8 cellular contexts compared by ENCODE assay signal in the genomic region with DNA sequence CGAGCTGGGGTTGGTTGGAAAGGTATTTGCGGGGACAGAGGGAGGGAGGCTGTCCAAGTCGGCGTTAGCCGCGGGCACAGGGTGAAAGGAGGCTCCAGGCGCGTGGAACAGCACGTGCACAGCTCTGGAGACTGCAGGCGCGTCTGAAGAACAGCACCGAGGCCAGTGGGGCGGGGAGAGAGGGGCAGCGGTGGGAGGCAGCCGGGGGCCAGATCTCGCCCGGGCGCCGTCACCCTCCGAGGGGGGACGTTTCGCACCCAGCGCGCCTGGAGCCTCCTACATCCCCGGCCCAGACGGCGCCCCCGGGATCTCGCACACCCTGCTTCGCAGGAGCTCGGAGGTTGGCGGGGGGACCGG.
A peak's percentile ranks its signal among the peaks of the same experiment; 100 is the strongest.
DNase-seq lines count a peak whose midpoint lies in the region; ATAC-seq and TF ChIP-seq lines count a peak whose summit lies in the region.

No MANE protein-coding gene starts in this region.

- TF ChIP-seq CTCF in ascending aorta (IDR thresholded peaks at IDR 0.05), result peak in 1 of 3 experiments; percentile 18
- TF ChIP-seq CTCF in mesothelial cell of epicardium (IDR thresholded peaks at IDR 0.05; ENCODE audit: unreplicated experiment), result no peak

- peaks cover 24% of the 10 kb centered on the region for H3K27me3 Mint-ChIP-seq in mesothelial cell of epicardium (ENCODE audit: low read depth)

- H3K4me1 ChIP-seq in BLaER1 treated with 17β-estradiol and CSF1 and Interleukin-3, amounts not matched to agents 10 nM and 100 nM, result peaks cover 64 to 85% (median 83%) of the 10 kb centered on the region in 10 experiments
- H3K4me1 ChIP-seq in ascending aorta, result peaks cover 5 to 10% of the 10 kb centered on the region in 2 donors

- peaks cover 0 to 26% (median 9%) of the 10 kb centered on the region in 11 experiments; a peak in 8 of 22 replicates for H4K20me1 ChIP-seq in BLaER1 treated with 17β-estradiol and CSF1 and Interleukin-3, amounts not matched to agents 10 nM and 100 nM

- H3K9me3 Mint-ChIP-seq in mesothelial cell of epicardium, result no peaks in the 10 kb centered on the region

- H3K4me2 ChIP-seq in BLaER1 treated with 17β-estradiol and CSF1 and Interleukin-3, amounts not matched to agents 10 nM and 100 nM, result peak overlapping the region; percentile 93 to 100 (median 99)

- H3K4me3 Mint-ChIP-seq in mesothelial cell of epicardium, result peak overlapping the region; percentile 93

- DNase-seq in ascending aorta (ENCODE audit: low spot score in 2 of 2) (no peak), mesothelial cell of epicardium (ENCODE audit: low spot score in 2 of 2, unreplicated experiment in 2 of 2) (peak in 1 of 2 experiments; percentile 54), NCI-H82 treated with DMSO at 0.1 percent for 48 hours (lab: John Stamatoyannopoulos, UW; ENCODE audit: unreplicated experiment) (no peak), ureter (ENCODE audit: low spot score) (no peak)

- H3K27me3 ChIP-seq in BLaER1 treated with 17β-estradiol and CSF1 and Interleukin-3, amounts not matched to agents 10 nM and 100 nM, result 0 out of 22 replicates have a peak, but pooled peaks cover 0 to under 1% (median 0%) of the 10 kb centered on the region in 11 experiments
- H3K27me3 ChIP-seq in ascending aorta, result no peaks in the 10 kb centered on the region

- ATAC-seq in HG02759 (IDR thresholded peaks at IDR 0.05; ENCODE audit: unreplicated experiment) (peak; percentile 4), HG03139 (IDR thresholded peaks at IDR 0.05; ENCODE audit: unreplicated experiment) (no peak), HG03045 (IDR thresholded peaks at IDR 0.05; ENCODE audit: unreplicated experiment) (no peak)

- H3K9ac ChIP-seq in BLaER1 treated with 17β-estradiol and CSF1 and Interleukin-3, amounts not matched to agents 10 nM and 100 nM, result peak overlapping the region; percentile 83 to 88 (median 86)

- H3K27ac Mint-ChIP-seq in mesothelial cell of epicardium, result peak overlapping the region; percentile 97

- H3K4me1 Mint-ChIP-seq in mesothelial cell of epicardium, result peaks cover 25% of the 10 kb centered on the region

- H3K9me3 ChIP-seq in BLaER1 treated with 17β-estradiol and CSF1 and Interleukin-3, amounts not matched to agents 10 nM and 100 nM (replicated peaks in 1 of 11), result no peaks in the 10 kb centered on the region
- no peaks in the 10 kb centered on the region for H3K9me3 ChIP-seq in ascending aorta

- H3K27ac ChIP-seq in BLaER1 treated with 17β-estradiol and CSF1 and Interleukin-3, amounts not matched to agents 10 nM and 100 nM, result peak overlapping the region; percentile 47 to 92 (median 83); a peak in 21 of 22 replicates
- H3K27ac ChIP-seq in ascending aorta, result no peak overlapping the region

- no peaks in the 10 kb centered on the region for H3K36me3 Mint-ChIP-seq in mesothelial cell of epicardium

- peak overlapping the region; percentile 78 to 92 (median 86) for H3K4me3 ChIP-seq in BLaER1 treated with 17β-estradiol and CSF1 and Interleukin-3, amounts not matched to agents 10 nM and 100 nM
- H3K4me3 ChIP-seq in ascending aorta, result peak overlapping the region; percentile 82 to 83

- intact Hi-C loops in ascending aorta (cut with DNase I), result loop anchor here (5.0 kb wide), 2 partner anchors 74 to 164 kb away; a partner anchor contains a TSS

- no peaks in the 10 kb centered on the region for H3K36me3 ChIP-seq in BLaER1 treated with 17β-estradiol and CSF1 and Interleukin-3, amounts not matched to agents 10 nM and 100 nM
- H3K36me3 ChIP-seq in ascending aorta, result no peaks in the 10 kb centered on the region

Comparison
In these comparisons a context has a peak if more than half of its experiments do, and no peak if none do; other contexts are left out.
1. H3K27ac ChIP-seq: peak in BLaER1 treated with 17β-estradiol and CSF1 and Interleukin-3, amounts not matched to agents 10 nM and 100 nM (11 of 11); none in ascending aorta (0 of 2).